Comparison of ENCODE assay signal across 8 cellular contexts in genomic region chr19:48444129-48444932, GRCh38. TPM values are rescaled to one million over a fixed set of nuclear protein-coding genes. Genes with fewer than 3 reads are reported as not detected.
DNase-seq lines count a peak whose midpoint lies in the region; ATAC-seq and TF ChIP-seq lines count a peak whose summit lies in the region.

No MANE protein-coding gene starts in this region.

- H3K27me3 ChIP-seq in PC-3 (ENCODE audit: low read length) (no peaks in the 10 kb centered on the region), esophagus muscularis mucosa (peaks cover 4 to 50% (median 24%) of the 10 kb centered on the region in 4 donors), smooth muscle cell (ENCODE audit: low read depth) (no peaks in the 10 kb centered on the region)

- peak overlapping the region; percentile 87 for H3K4me3 ChIP-seq in PC-3 (ENCODE audit: low read length)
- H3K4me3 ChIP-seq in esophagus muscularis mucosa: peak overlapping the region; percentile 85 to 96 (median 89)
- peak overlapping the region; percentile 88 for H3K4me3 ChIP-seq in smooth muscle cell

- no peaks in the 10 kb centered on the region for H4K20me1 ChIP-seq in PC-3 (ENCODE audit: low read length)
- H4K20me1 ChIP-seq in smooth muscle cell (ENCODE audit: low read depth): no peaks in the 10 kb centered on the region

- CTCF ChIA-PET in PC-3 (lab: Charles Lee): no interaction called here

- H3K4me2 ChIP-seq in PC-3 (ENCODE audit: low read length) (peak overlapping the region; percentile 99), smooth muscle cell (peak overlapping the region; percentile 96)

- ATAC-seq in PC-3: no peak

- no peak for TF ChIP-seq EP300 in esophagus muscularis mucosa (IDR thresholded peaks at IDR 0.05)

- WGBS in esophagus muscularis mucosa: 17% methylated on average over 33 of the region's 38 CpGs
- WGBS in smooth muscle cell (ENCODE audit: low lambda C conversion rate): 67% methylated on average over 24 of the region's 38 CpGs

- TF ChIP-seq CTCF in PC-3 (conservative IDR thresholded peaks at IDR 0.05; ENCODE audit: low read depth, low read length) (no peak), esophagus muscularis mucosa (IDR thresholded peaks at IDR 0.05) (no peak), smooth muscle cell (IDR thresholded peaks at IDR 0.05; ENCODE audit: borderline replicate concordance, insufficient read depth, poor library complexity, severe bottlenecking) (no peak)

- H2AFZ ChIP-seq in PC-3 (ENCODE audit: low read length) (peak overlapping the region; percentile 83), smooth muscle cell (ENCODE audit: low read depth) (no peak overlapping the region)

- no peaks in the 10 kb centered on the region for H3K9me2 ChIP-seq in PC-3 (replicated peaks; ENCODE audit: low read length)

- H3K79me2 ChIP-seq in PC-3 (ENCODE audit: low read length) (peaks cover 30% of the 10 kb centered on the region), smooth muscle cell (ENCODE audit: low read depth) (peaks cover 21% of the 10 kb centered on the region)

- no TSS peak for BruUV-seq in PC-3 (replicated peaks; lab: Mats Ljungman, UMichigan)

- H3K36me3 ChIP-seq in PC-3 (ENCODE audit: low read depth, low read length) (peaks cover 17% of the 10 kb centered on the region), esophagus muscularis mucosa (peaks cover 10 to 30% (median 23%) of the 10 kb centered on the region in 4 donors), smooth muscle cell (ENCODE audit: low read depth) (no peaks in the 10 kb centered on the region)

- intact Hi-C loops in PC-3 (cut with micrococcal nuclease): no loop called here
- intact Hi-C loops in esophagus muscularis mucosa (cut with DNase I): no loop called here

- H3K9ac ChIP-seq in PC-3 (ENCODE audit: low read length): peak overlapping the region; percentile 97; the same call in 1 of the 2 replicates
- H3K9ac ChIP-seq in smooth muscle cell (ENCODE audit: low read depth): no peak overlapping the region

- DNase-seq in NCI-H345 (lab: John Stamatoyannopoulos, UW) (peak; percentile 11), NCI-H345 treated with DMSO at 0.1 percent for 48 hours (lab: John Stamatoyannopoulos, UW; ENCODE audit: unreplicated experiment) (no peak), PC-3 (no peak), esophagus muscularis mucosa (ENCODE audit: extremely low spot score) (no peak), smooth muscle cell (lab: John Stamatoyannopoulos, UW; ENCODE audit: unreplicated experiment) (no peak), ureter (ENCODE audit: low spot score) (no peak), COR-L47 (lab: John Stamatoyannopoulos, UW) (no peak), occipital lobe (lab: John Stamatoyannopoulos, UW) (no peak)

- POLR2A ChIA-PET in PC-3 (lab: Charles Lee; ENCODE audit: unreplicated experiment): no interaction called here

- H3F3A ChIP-seq in PC-3 (ENCODE audit: low read length, unreplicated experiment) (no peaks in the 10 kb centered on the region), smooth muscle cell (ENCODE audit: low read depth) (peaks cover 5% of the 10 kb centered on the region)

- peaks cover 18% of the 10 kb centered on the region for H3K4me1 ChIP-seq in PC-3 (ENCODE audit: insufficient read depth, low read length)
- H3K4me1 ChIP-seq in esophagus muscularis mucosa: peaks cover 22 to 38% (median 31%) of the 10 kb centered on the region in 4 donors
- H3K4me1 ChIP-seq in smooth muscle cell (ENCODE audit: low read depth): peaks cover 13% of the 10 kb centered on the region

- no peak for TF ChIP-seq POLR2A in esophagus muscularis mucosa (IDR thresholded peaks at IDR 0.05; ENCODE audit: low read depth)

- H3K27ac ChIP-seq in PC-3 (ENCODE audit: low read length): no peak overlapping the region
- peak overlapping the region; percentile 80 to 91 (median 86) for H3K27ac ChIP-seq in esophagus muscularis mucosa (replicated peaks in 1 of 4)
- peak overlapping the region; percentile 33 for H3K27ac ChIP-seq in smooth muscle cell (ENCODE audit: low read depth)

- H3K9me3 ChIP-seq in PC-3 (ENCODE audit: low read length): no peaks in the 10 kb centered on the region
- no peaks in the 10 kb centered on the region for H3K9me3 ChIP-seq in esophagus muscularis mucosa
- no peaks in the 10 kb centered on the region for H3K9me3 ChIP-seq in smooth muscle cell (replicated peaks; ENCODE audit: low read depth)

RNA-seq across cellular contexts. Expression of gene GRWD1, which starts 1.5 kb away (rescaled TPM):
- total RNA-seq in PC-3 (2014; rRNA removed) (33.2 and 46.7 TPM in 2 replicates), esophagus muscularis mucosa (10 to 100 TPM; 19.5 to 42.9 (median 31.7) TPM), smooth muscle cell (11.7 and 22.1 TPM in 2 replicates), ureter (43.6 TPM), occipital lobe (9.7 TPM)
- 23.6 and 25.7 TPM in 2 replicates for polyA plus RNA-seq in smooth muscle cell

RNA-seq across cellular contexts. Expression of gene KCNJ14, which starts 11.0 kb away (rescaled TPM):
- 1.4 and 2.2 TPM in 2 replicates for total RNA-seq in PC-3 (2014; rRNA removed)
- total RNA-seq in esophagus muscularis mucosa: under 1 TPM; 0.42 to 0.86 (median 0.51) TPM
- 1.2 and 1.8 TPM in 2 replicates for total RNA-seq in smooth muscle cell
- polyA plus RNA-seq in smooth muscle cell: 1.7 and 2.0 TPM in 2 replicates
- 1.5 TPM for total RNA-seq in ureter
- 0.47 TPM for total RNA-seq in occipital lobe

RNA-seq across cellular contexts. Expression of gene CYTH2, which starts 24.8 kb away (rescaled TPM):
- total RNA-seq in PC-3 (2014; rRNA removed) (50.5 and 58.6 TPM in 2 replicates), esophagus muscularis mucosa (10 to 100 TPM; 40.1 to 50.7 (median 48.4) TPM), smooth muscle cell (44.5 and 49.7 TPM in 2 replicates), ureter (61.6 TPM), occipital lobe (71.0 TPM)
- polyA plus RNA-seq in smooth muscle cell: 62.1 and 95.0 TPM in 2 replicates

RNA-seq across cellular contexts. Expression of gene GRIN2D, which starts 50.9 kb away (rescaled TPM):
- total RNA-seq in PC-3 (2014; rRNA removed) (0.51 and 1.0 TPM in 2 replicates), esophagus muscularis mucosa (under 1 TPM; 0.19 to 0.42 (median 0.37) TPM), smooth muscle cell (3.5 and 4.0 TPM in 2 replicates), ureter (0.86 TPM), occipital lobe (2.5 TPM)
- polyA plus RNA-seq in smooth muscle cell: 10.7 and 12.7 TPM in 2 replicates

RNA-seq across cellular contexts. Expression of gene KDELR1, which starts 53.0 kb away (rescaled TPM):
- total RNA-seq in PC-3 (2014; rRNA removed) (90.2 and 101 TPM in 2 replicates), esophagus muscularis mucosa (100 to 1,000 TPM in 1 of 4 donors, 10 to 100 TPM in 3; 55.2 to 105 (median 77.6) TPM), smooth muscle cell (203 and 239 TPM in 2 replicates), ureter (146 TPM), occipital lobe (21.8 TPM)
- polyA plus RNA-seq in smooth muscle cell: 296 and 315 TPM in 2 replicates
